In genomic region chr19:1474765-1475351, GRCh38 we compare ENCODE assay signal across 17 cellular contexts. TPM values are rescaled to one million over a fixed set of nuclear protein-coding genes. Genes with fewer than 3 reads are reported as not detected.
"Had no signal": no experiment of that assay in that cellular context is flagged by ENCODE, and none has a peak within 500 bp of the region (broad histone marks: within the 10 kb centered on the region; RNA-seq: fewer than 3 reads in every experiment).

No MANE protein-coding gene starts in this region.

- ATAC-seq: left colon; stimulated activated naive B cell treated with anti-CD40 and anti-IgM and Interleukin-4, amounts not matched to agents 10 μg/mL and 1 μg/mL and 100 μg/mL, for 72 hours; T-helper 17 cell had no signal

- H3K4me3 Mint-ChIP-seq: activated B cell treated with CpG ODN at 0.5 μM for 24 hours; activated CD4-positive, alpha-beta T cell treated with anti-CD3 and anti-CD28 coated beads, Interleukin-2, amount 10 ng/mL, durations not matched to agents 24 days and 14 days; stimulated activated naive B cell treated with anti-CD40 and anti-IgM and Interleukin-4, amounts not matched to agents 10 μg/mL and 1 μg/mL and 100 μg/mL, for 72 hours; T-helper 17 cell had no signal

- H3K36me3 ChIP-seq: brain microvascular endothelial cell had no signal

- DNase-seq: activated B cell treated with CpG ODN at 0.5 μM for 24 hours; activated CD4-positive, alpha-beta T cell treated with anti-CD3 and anti-CD28 coated beads, Interleukin-2, amount 10 ng/mL, durations not matched to agents 24 days and 14 days; activated CD8-positive, alpha-beta memory T cell treated with anti-CD3 and anti-CD28 coated beads for 24 hours; activated naive CD4-positive, alpha-beta T cell treated with Interleukin-2 at 50 U/mL for 16 hours; activated T-cell treated with anti-CD3 and anti-CD28 coated beads for 4 hours; brain microvascular endothelial cell; cerebellar nuclear complex; dermis blood vessel endothelial cell; left colon; stimulated activated CD4-positive, alpha-beta T cell treated with anti-CD3 and anti-CD28 coated beads, Interleukin-15, amount 100 ng/mL, for 24 hours; stimulated activated CD4-positive, alpha-beta T cell treated with anti-CD3 and anti-CD28 coated beads, Interleukin-4, amount 100 ng/mL, for 1 hour; stimulated activated naive B cell treated with anti-CD40 and anti-IgM and Interleukin-4, amounts not matched to agents 10 μg/mL and 1 μg/mL and 100 μg/mL, for 72 hours; T-helper 17 cell; transverse colon had no signal

- H3K27ac Mint-ChIP-seq: activated B cell treated with CpG ODN at 0.5 μM for 24 hours; activated CD4-positive, alpha-beta T cell treated with anti-CD3 and anti-CD28 coated beads, Interleukin-2, amount 10 ng/mL, durations not matched to agents 24 days and 14 days; stimulated activated naive B cell treated with anti-CD40 and anti-IgM and Interleukin-4, amounts not matched to agents 10 μg/mL and 1 μg/mL and 100 μg/mL, for 72 hours; T-helper 17 cell had no signal

- H3K27me3 Mint-ChIP-seq: T-helper 17 cell had no signal

- H3K4me3 ChIP-seq: skin epidermis, transverse colon, vagina had no signal

- H3K9me3 Mint-ChIP-seq: activated B cell treated with CpG ODN at 0.5 μM for 24 hours; activated CD4-positive, alpha-beta T cell treated with anti-CD3 and anti-CD28 coated beads, Interleukin-2, amount 10 ng/mL, durations not matched to agents 24 days and 14 days; stimulated activated naive B cell treated with anti-CD40 and anti-IgM and Interleukin-4, amounts not matched to agents 10 μg/mL and 1 μg/mL and 100 μg/mL, for 72 hours had no signal

- H3K27ac ChIP-seq: brain microvascular endothelial cell, skin epidermis, transverse colon, vagina had no signal

- H3K9me3 ChIP-seq: transverse colon, vagina had no signal

RNA-seq across cellular contexts. Expression of gene APC2, which starts 24.9 kb away (rescaled TPM):
- total RNA-seq: epithelial cell of proximal tubule had no signal
